2 cellular contexts compared by ENCODE assay signal in the genomic region with DNA sequence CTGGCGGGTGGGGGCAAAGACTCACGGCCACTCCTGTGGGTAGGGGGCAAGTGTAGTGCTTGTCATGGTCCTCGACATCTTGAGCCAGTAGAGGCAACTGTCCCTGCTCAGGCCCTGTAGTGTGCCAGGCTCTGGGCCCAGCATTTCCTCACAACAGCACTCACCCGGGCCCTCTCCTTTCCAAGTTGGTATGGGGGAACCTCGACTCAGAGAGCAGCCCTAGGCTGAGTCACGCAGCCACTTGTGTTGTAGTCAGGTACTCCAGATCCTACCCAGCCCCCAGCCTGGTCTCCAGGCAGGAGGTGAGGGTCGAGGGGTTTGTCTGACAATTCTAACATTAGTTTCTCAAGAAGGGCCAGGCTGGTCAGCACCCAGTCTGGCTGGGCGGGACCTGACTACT.
TF ChIP-seq lines count a peak whose summit lies in the region.

No MANE protein-coding gene starts in this region.

TF ChIP-seq in IMR-90, 13 proteins besides CTCF, POLR2A, EP300 and RAD21:
- TF ChIP-seq MAFK (IDR thresholded peaks at IDR 0.05; ENCODE audit: low read depth, low read length) (no peak), RFX5 (IDR thresholded peaks at IDR 0.05; ENCODE audit: low read depth, low read length) (no peak), CHD1 (IDR thresholded peaks at IDR 0.05; ENCODE audit: low read depth, low read length) (no peak), MXI1 (IDR thresholded peaks at IDR 0.05; ENCODE audit: borderline replicate concordance, low read depth, low read length) (no peak), CEBPB (IDR thresholded peaks at IDR 0.05; ENCODE audit: low read depth, low read length) (no peak), MAZ (IDR thresholded peaks at IDR 0.05; ENCODE audit: borderline replicate concordance, low read depth, low read length) (no peak), FOS (IDR thresholded peaks at IDR 0.05; ENCODE audit: low read depth, low read length) (no peak), SMC3 (IDR thresholded peaks at IDR 0.05; ENCODE audit: low read depth, low read length) (no peak)
- TF ChIP-seq, protein P1, sequence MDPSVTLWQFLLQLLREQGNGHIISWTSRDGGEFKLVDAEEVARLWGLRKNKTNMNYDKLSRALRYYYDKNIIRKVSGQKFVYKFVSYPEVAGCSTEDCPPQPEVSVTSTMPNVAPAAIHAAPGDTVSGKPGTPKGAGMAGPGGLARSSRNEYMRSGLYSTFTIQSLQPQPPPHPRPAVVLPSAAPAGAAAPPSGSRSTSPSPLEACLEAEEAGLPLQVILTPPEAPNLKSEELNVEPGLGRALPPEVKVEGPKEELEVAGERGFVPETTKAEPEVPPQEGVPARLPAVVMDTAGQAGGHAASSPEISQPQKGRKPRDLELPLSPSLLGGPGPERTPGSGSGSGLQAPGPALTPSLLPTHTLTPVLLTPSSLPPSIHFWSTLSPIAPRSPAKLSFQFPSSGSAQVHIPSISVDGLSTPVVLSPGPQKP (IDR thresholded peaks at IDR 0.05; ENCODE audit: borderline replicate concordance, low read depth, low read length): no peak

TF ChIP-seq in K562, 482 proteins besides CTCF, POLR2A, EP300 and RAD21:
- TF ChIP-seq NR2C1 (IDR thresholded peaks at IDR 0.05) (no peak), NR2C1 (tag; IDR thresholded peaks at IDR 0.05) (no peak), RBFOX2 (IDR thresholded peaks at IDR 0.05; ENCODE audit: low read depth, low read length) (0 out of 2 replicates have a peak, but pooled peaks have one; percentile 20)
